ENCODE assay signal across 28 cellular contexts in genomic region chr6:168030218-168030693, GRCh38. TPM values are rescaled to one million over a fixed set of nuclear protein-coding genes. Genes with fewer than 3 reads are reported as not detected.
"Had no signal": no experiment of that assay in that cellular context is flagged by ENCODE, and none has a peak within 500 bp of the region (broad histone marks: within the 10 kb centered on the region; RNA-seq: fewer than 3 reads in every experiment).

No MANE protein-coding gene starts in this region.

- H3K9me3 ChIP-seq: body of pancreas, sigmoid colon, spleen, thoracic aorta, upper lobe of left lung had no signal

- H3K27me3 ChIP-seq: body of pancreas, cardiac muscle cell, upper lobe of left lung had no signal

- H3K36me3 ChIP-seq: cardiac muscle cell, sigmoid colon, spleen, thoracic aorta, upper lobe of left lung had no signal

- H3K27ac Mint-ChIP-seq: activated naive CD4-positive, alpha-beta T cell treated with anti-CD3 and anti-CD28 coated beads, Interleukin-2, amount 50 U/mL, for 24 hours; memory B cell; nephron progenitor cell had no signal

- H3K36me3 Mint-ChIP-seq: activated naive CD4-positive, alpha-beta T cell treated with anti-CD3 and anti-CD28 coated beads, Interleukin-2, amount 50 U/mL, for 24 hours; memory B cell had no signal

- H3K4me3 Mint-ChIP-seq: activated naive CD4-positive, alpha-beta T cell treated with anti-CD3 and anti-CD28 coated beads, Interleukin-2, amount 50 U/mL, for 24 hours; memory B cell; nephron progenitor cell had no signal

- H3K4me1 ChIP-seq: sigmoid colon had no signal

- ATAC-seq: body of pancreas had no signal

- FAIRE-seq: TTC549 had no signal

- DNase-seq: activated CD4-positive, alpha-beta T cell treated with anti-CD3 and anti-CD28 coated beads for 1 hour; activated gamma-delta T cell treated with Interleukin-2 at 50 U/mL for 16 hours; activated T-cell treated with anti-CD3 and anti-CD28 coated beads, Interleukin-2, amount 50 U/mL, for 1 hour; anterior cingulate cortex; foreskin fibroblast; hippocampal formation; kidney glomerular epithelial cell; left ventricle myocardium superior; nephron progenitor cell; occipital lobe; sigmoid colon; stimulated activated CD4-positive, alpha-beta T cell treated with anti-CD3 and anti-CD28 coated beads, Interleukin-4, amount 100 ng/mL, for 1 hour; stimulated activated naive CD4-positive, alpha-beta T cell treated with Interleukin-2 at 50 U/mL for 16 hours; T-helper 1 cell; upper lobe of left lung had no signal

- H3K4me1 Mint-ChIP-seq: memory B cell had no signal

- H3K27ac ChIP-seq: cardiac muscle cell, sigmoid colon, thoracic aorta, upper lobe of left lung had no signal

- H3K9me3 Mint-ChIP-seq: activated naive CD4-positive, alpha-beta T cell treated with anti-CD3 and anti-CD28 coated beads, Interleukin-2, amount 50 U/mL, for 24 hours; memory B cell had no signal

- H3K4me3 ChIP-seq: body of pancreas, cardiac muscle cell, sigmoid colon, spleen, thoracic aorta, upper lobe of left lung had no signal

RNA-seq across cellular contexts. Expression of gene KIF25, which starts 32.8 kb away (rescaled TPM):
- total RNA-seq: chondrocyte, epithelial cell of proximal tubule, glomerular endothelial cell, left ventricle myocardium superior, mononuclear cell, myocyte, occipital lobe, thoracic aorta had no signal
- polyA plus RNA-seq: fibroblast of lung had no signal

RNA-seq across cellular contexts. Expression of gene FRMD1, which starts 48.8 kb away (rescaled TPM):
- total RNA-seq: body of pancreas, epithelial cell of proximal tubule, fibroblast of lung, glomerular endothelial cell, mononuclear cell, myocyte, occipital lobe, thoracic aorta, upper lobe of left lung had no signal
- polyA plus RNA-seq: cardiac muscle cell, fibroblast of lung had no signal
